ENCODE assay signal across 8 cellular contexts in genomic region chr13:45737571-45738002, GRCh38. TPM values are rescaled to one million over a fixed set of nuclear protein-coding genes. Genes with fewer than 3 reads are reported as not detected.
DNase-seq lines count a peak whose midpoint lies in the region; ATAC-seq and TF ChIP-seq lines count a peak whose summit lies in the region.
"Had no signal": no experiment of that assay in that cellular context is flagged by ENCODE, and none has a peak within 500 bp of the region (broad histone marks: within the 10 kb centered on the region; RNA-seq: fewer than 3 reads in every experiment).

No MANE protein-coding gene starts in this region.

- DNase-seq in ELR (ENCODE audit: low read depth) (peak; percentile 9), H4 (ENCODE audit: low spot score) (peak; percentile 8), Panc1 (ENCODE audit: low read depth, low spot score) (no peak), iPS-NIHi11 (ENCODE audit: low spot score) (peak; percentile 39), COLO829 (ENCODE audit: low spot score) (no peak)
- no peak for DNase-seq in CD4-positive, alpha-beta T cell
- DNase-seq: heart left ventricle had no signal

- no peak overlapping the region for H3K27ac ChIP-seq in Panc1 (ENCODE audit: low read length)
- H3K27ac ChIP-seq in CD4-positive, alpha-beta T cell (ENCODE audit: low read depth, low read length) = no peak overlapping the region
- H3K27ac ChIP-seq: heart left ventricle had no signal

- CTCF ChIA-PET in Panc1 (lab: Charles Lee) = no interaction called here
- CTCF ChIA-PET in CD4-positive, alpha-beta T cell (lab: Charles Lee) = no interaction called here

- POLR2A ChIA-PET in Panc1 (lab: Charles Lee) = no interaction called here
- POLR2A ChIA-PET in CD4-positive, alpha-beta T cell (lab: Charles Lee) = no interaction called here

- H3K36me3 Mint-ChIP-seq in CD4-positive, alpha-beta T cell (ENCODE audit: low read depth) = no peaks in the 10 kb centered on the region

- no peak overlapping the region for H3K4me3 Mint-ChIP-seq in CD4-positive, alpha-beta T cell

- no peaks in the 10 kb centered on the region for H3K9me3 ChIP-seq in Panc1 (ENCODE audit: control insufficient read depth, insufficient read depth, low read depth, low read length)
- H3K9me3 ChIP-seq in CD4-positive, alpha-beta T cell (ENCODE audit: control insufficient read depth, low read length) = no peaks in the 10 kb centered on the region
- H3K9me3 ChIP-seq: heart left ventricle had no signal

- no peaks in the 10 kb centered on the region for H3K27me3 Mint-ChIP-seq in CD4-positive, alpha-beta T cell

- no peaks in the 10 kb centered on the region; the same call in 1 of the 2 replicates for H3K27me3 ChIP-seq in Panc1 (ENCODE audit: control insufficient read depth, insufficient read depth, low read length)
- no peaks in the 10 kb centered on the region for H3K27me3 ChIP-seq in CD4-positive, alpha-beta T cell (ENCODE audit: control insufficient read depth, insufficient read depth, low read length)

- intact Hi-C loops in Panc1 (cut with micrococcal nuclease; ENCODE audit: unreplicated experiment) = no loop called here
- intact Hi-C loops in CD4-positive, alpha-beta T cell (cut with DNase I, micrococcal nuclease) = no loop called here

- no peaks in the 10 kb centered on the region for H3K4me1 ChIP-seq in Panc1 (ENCODE audit: control insufficient read depth, insufficient read depth, low read length)
- H3K4me1 ChIP-seq: heart left ventricle had no signal

- ATAC-seq in Panc1 = no peak
- ATAC-seq in GM21723 (IDR thresholded peaks at IDR 0.05; ENCODE audit: unreplicated experiment) = no peak
- no peak for ATAC-seq in CD4-positive, alpha-beta T cell (ENCODE audit: poor library complexity)
- ATAC-seq: heart left ventricle had no signal

- H3K9me3 Mint-ChIP-seq in CD4-positive, alpha-beta T cell = no peaks in the 10 kb centered on the region

- no peak overlapping the region for H3K27ac Mint-ChIP-seq in CD4-positive, alpha-beta T cell

- 0 out of 2 replicates have a peak, but pooled peaks have one; percentile 9 for TF ChIP-seq CTCF in Panc1 (IDR thresholded peaks at IDR 0.05)
- no peak for TF ChIP-seq CTCF in CD4-positive, alpha-beta T cell (IDR thresholded peaks at IDR 0.05)

- no peaks in the 10 kb centered on the region for H3K4me1 Mint-ChIP-seq in CD4-positive, alpha-beta T cell (ENCODE audit: low read depth)

- in situ Hi-C loops in Panc1 (cut with HindIII; ENCODE audit: low pct_unique_long_range_greater_than_20kb, low sequenced_read_pairs) = no loop called here

- no TSS peak for BruUV-seq in Panc1 (replicated peaks; lab: Mats Ljungman, UMichigan)

- no peak overlapping the region for H3K4me3 ChIP-seq in Panc1 (ENCODE audit: low read depth in 2 of 2, low read length in 2 of 2)
- H3K4me3 ChIP-seq: heart left ventricle had no signal

- no peaks in the 10 kb centered on the region for H3K36me3 ChIP-seq in Panc1 (ENCODE audit: control insufficient read depth, insufficient read depth, low read length)
- H3K36me3 ChIP-seq: heart left ventricle had no signal

RNA-seq across cellular contexts. Expression of gene CBY2, which starts 35.5 kb away (rescaled TPM):
- not detected in 2 replicates for total RNA-seq in H4 (2014; rRNA removed; shearing (Covaris generic))
- not detected for total RNA-seq in Panc1 (2021; ENCODE audit: unreplicated experiment)
- polyA plus RNA-seq in Panc1 (2012; ENCODE audit: insufficient read length) = not detected
- not detected for total RNA-seq in CD4-positive, alpha-beta T cell
- total RNA-seq: heart left ventricle had no signal
- polyA plus RNA-seq: heart left ventricle had no signal

Comparison
In these comparisons a context has a peak if more than half of its experiments do, and no peak if none do; other contexts are left out.
1. DNase-seq: peak in ELR (single experiment), H4 (single experiment) and iPS-NIHi11 (single experiment); none in Panc1 (single experiment), COLO829 (single experiment) and CD4-positive, alpha-beta T cell (0 of 10).